In genomic region chr10:66244953-66245352, GRCh38 we compare ENCODE assay signal across 1 cellular context.
TF ChIP-seq lines count a peak whose summit lies in the region.

No MANE protein-coding gene starts in this region.

TF ChIP-seq in H1, 55 proteins besides CTCF, POLR2A, EP300 and RAD21 (continued from another document):
- TF ChIP-seq CHD7 (IDR thresholded peaks at IDR 0.05; ENCODE audit: insufficient replicate concordance, low read length) (no peak), HDAC6 (IDR thresholded peaks at IDR 0.05; ENCODE audit: low read depth, low read length) (no peak), ASH2L (IDR thresholded peaks at IDR 0.05; ENCODE audit: low read length) (no peak), RNF2 (IDR thresholded peaks at IDR 0.05; ENCODE audit: borderline replicate concordance, low read depth, low read length, missing control alignments, poor library complexity, severe bottlenecking) (no peak), USF2 (IDR thresholded peaks at IDR 0.05; ENCODE audit: low read length) (no peak)
